Comparison of ENCODE assay signal across 20 cellular contexts in genomic region chr10:132403511-132404168, GRCh38. TPM values are rescaled to one million over a fixed set of nuclear protein-coding genes. Genes with fewer than 3 reads are reported as not detected.
A peak's percentile ranks its signal among the peaks of the same experiment; 100 is the strongest.
DNase-seq lines count a peak whose midpoint lies in the region; ATAC-seq and TF ChIP-seq lines count a peak whose summit lies in the region.
"Had no signal": no experiment of that assay in that cellular context is flagged by ENCODE, and none has a peak within 500 bp of the region (broad histone marks: within the 10 kb centered on the region; RNA-seq: fewer than 3 reads in every experiment).

No MANE protein-coding gene starts in this region.

- DNase-seq in natural killer cell, result no peak
- DNase-seq in natural killer cell treated with Interleukin-12 subunit alpha and Interleukin-12 subunit beta and Interleukin-15 and Interleukin-18, amount 100 ng/mL, for 72 hours (ENCODE audit: low spot score), result no peak
- DNase-seq in glutamatergic neuron, result no peak
- no peak for DNase-seq in anterior cingulate cortex (lab: John Stamatoyannopoulos, UW)
- DNase-seq in NCI-H1105 (lab: John Stamatoyannopoulos, UW), result no peak
- DNase-seq in stimulated activated CD4-positive, alpha-beta T cell treated with anti-CD3 and anti-CD28 coated beads, Interleukin-4, amount 100 ng/mL, for 4 hours, result no peak
- DNase-seq in activated T-cell treated with anti-CD3 and anti-CD28 coated beads, Interleukin-2, amount 50 U/mL, for 24 hours, result no peak
- DNase-seq: activated naive CD4-positive, alpha-beta T cell treated with Interleukin-2 at 50 U/mL for 16 hours; CD4-positive, CD25-positive, alpha-beta regulatory T cell; DMS79 treated with DMSO at 0.1 percent for 48 hours; foreskin fibroblast; MG63; naive B cell; NCI-H187 treated with DMSO at 0.1 percent for 48 hours; NCI-H446; NK-92 treated with Interleukin-12 subunit alpha and Interleukin-12 subunit beta, amount 100 ng/mL, for 24 hours; stimulated activated CD8-positive, alpha-beta memory T cell treated with anti-CD3 and anti-CD28 coated beads, Interleukin-4, amount 100 ng/mL, for 48 hours; testis had no signal

- no peaks in the 10 kb centered on the region for H3K27me3 ChIP-seq in mucosa of stomach (ENCODE audit: control insufficient read depth, insufficient read depth, low read length)
- H3K27me3 ChIP-seq: MG63, testis had no signal

- H3K9ac ChIP-seq in mucosa of stomach (ENCODE audit: low read length), result peak overlapping the region; percentile 22

- no peaks in the 10 kb centered on the region for H3K27me3 Mint-ChIP-seq in natural killer cell (ENCODE audit: low read depth in 2 of 2)
- no peaks in the 10 kb centered on the region for H3K27me3 Mint-ChIP-seq in natural killer cell treated with Interleukin-12 subunit alpha and Interleukin-12 subunit beta and Interleukin-15 and Interleukin-18, amount 100 ng/mL, for 72 hours
- H3K27me3 Mint-ChIP-seq in glutamatergic neuron (ENCODE audit: unreplicated experiment), result peaks cover 2% of the 10 kb centered on the region
- H3K27me3 Mint-ChIP-seq in activated T-cell treated with anti-CD3 and anti-CD28 coated beads, Interleukin-2, amount 50 U/mL, for 24 hours, result no peaks in the 10 kb centered on the region
- H3K27me3 Mint-ChIP-seq: CD4-positive, CD25-positive, alpha-beta regulatory T cell; naive B cell had no signal

- H3K36me3 ChIP-seq in mucosa of stomach (ENCODE audit: control insufficient read depth, insufficient read depth, low read length), result peaks cover 18% of the 10 kb centered on the region

- no peaks in the 10 kb centered on the region for H3K9me3 ChIP-seq in mucosa of stomach (ENCODE audit: control insufficient read depth, low read length)
- H3K9me3 ChIP-seq: MG63, testis had no signal

- no peak overlapping the region for H3K4me3 ChIP-seq in mucosa of stomach (ENCODE audit: low read length)
- H3K4me3 ChIP-seq: MG63, skin epidermis, testis had no signal

- TF ChIP-seq CTCF in natural killer cell (IDR thresholded peaks at IDR 0.05), result no peak
- TF ChIP-seq CTCF in glutamatergic neuron (IDR thresholded peaks at IDR 0.05; ENCODE audit: partially characterized antibody, unreplicated experiment), result no peak

- H3K36me3 Mint-ChIP-seq in natural killer cell, result no peaks in the 10 kb centered on the region
- H3K36me3 Mint-ChIP-seq in natural killer cell treated with Interleukin-12 subunit alpha and Interleukin-12 subunit beta and Interleukin-15 and Interleukin-18, amount 100 ng/mL, for 72 hours, result no peaks in the 10 kb centered on the region
- peaks cover 5% of the 10 kb centered on the region for H3K36me3 Mint-ChIP-seq in glutamatergic neuron (ENCODE audit: unreplicated experiment)
- H3K36me3 Mint-ChIP-seq in activated T-cell treated with anti-CD3 and anti-CD28 coated beads, Interleukin-2, amount 50 U/mL, for 24 hours (ENCODE audit: low read depth), result peaks cover 13% of the 10 kb centered on the region
- H3K36me3 Mint-ChIP-seq: naive B cell had no signal

- ATAC-seq in natural killer cell, result no peak
- no peak for ATAC-seq in natural killer cell treated with Interleukin-12 subunit alpha and Interleukin-12 subunit beta and Interleukin-15 and Interleukin-18, amount 100 ng/mL, for 72 hours

- no peak overlapping the region for H3K27ac Mint-ChIP-seq in natural killer cell
- H3K27ac Mint-ChIP-seq in natural killer cell treated with Interleukin-12 subunit alpha and Interleukin-12 subunit beta and Interleukin-15 and Interleukin-18, amount 100 ng/mL, for 72 hours, result no peak overlapping the region
- peak overlapping the region; percentile 72 for H3K27ac Mint-ChIP-seq in glutamatergic neuron (ENCODE audit: unreplicated experiment)
- H3K27ac Mint-ChIP-seq in activated T-cell treated with anti-CD3 and anti-CD28 coated beads, Interleukin-2, amount 50 U/mL, for 24 hours, result no peak overlapping the region
- H3K27ac Mint-ChIP-seq: CD4-positive, CD25-positive, alpha-beta regulatory T cell had no signal

- intact Hi-C loops in natural killer cell (cut with micrococcal nuclease), result no loop called here

- H3K4me1 ChIP-seq in mucosa of stomach (ENCODE audit: control insufficient read depth, insufficient read depth, low read length), result peaks cover 90% of the 10 kb centered on the region

- H3K4me1 Mint-ChIP-seq in natural killer cell (peaks cover 9 to 38% of the 10 kb centered on the region in 2 donors), glutamatergic neuron (ENCODE audit: low read depth, unreplicated experiment) (peaks cover 15% of the 10 kb centered on the region)
- peaks cover 7 to 18% of the 10 kb centered on the region in 2 donors for H3K4me1 Mint-ChIP-seq in natural killer cell treated with Interleukin-12 subunit alpha and Interleukin-12 subunit beta and Interleukin-15 and Interleukin-18, amount 100 ng/mL, for 72 hours (ENCODE audit: low read depth in 2 of 2)
- peaks cover 16% of the 10 kb centered on the region for H3K4me1 Mint-ChIP-seq in activated T-cell treated with anti-CD3 and anti-CD28 coated beads, Interleukin-2, amount 50 U/mL, for 24 hours (ENCODE audit: low read depth)

- H3K9me3 Mint-ChIP-seq in natural killer cell (no peaks in the 10 kb centered on the region), glutamatergic neuron (ENCODE audit: unreplicated experiment) (peaks cover 5% of the 10 kb centered on the region)
- H3K9me3 Mint-ChIP-seq in natural killer cell treated with Interleukin-12 subunit alpha and Interleukin-12 subunit beta and Interleukin-15 and Interleukin-18, amount 100 ng/mL, for 72 hours, result no peaks in the 10 kb centered on the region
- H3K9me3 Mint-ChIP-seq in activated T-cell treated with anti-CD3 and anti-CD28 coated beads, Interleukin-2, amount 50 U/mL, for 24 hours, result no peaks in the 10 kb centered on the region
- H3K9me3 Mint-ChIP-seq: naive B cell had no signal

- H3K4me3 Mint-ChIP-seq in natural killer cell (peak overlapping the region; percentile 26), glutamatergic neuron (ENCODE audit: unreplicated experiment) (no peak overlapping the region)
- no peak overlapping the region for H3K4me3 Mint-ChIP-seq in natural killer cell treated with Interleukin-12 subunit alpha and Interleukin-12 subunit beta and Interleukin-15 and Interleukin-18, amount 100 ng/mL, for 72 hours
- no peak overlapping the region for H3K4me3 Mint-ChIP-seq in activated T-cell treated with anti-CD3 and anti-CD28 coated beads, Interleukin-2, amount 50 U/mL, for 24 hours
- H3K4me3 Mint-ChIP-seq: CD4-positive, CD25-positive, alpha-beta regulatory T cell had no signal

RNA-seq across cellular contexts. Expression of gene PWWP2B, which starts 6.6 kb away (rescaled TPM):
- 10 to 100 TPM; 23.7 to 29.5 (median 24.4) TPM for total RNA-seq in natural killer cell
- 10 to 100 TPM; 15.2 to 17.9 TPM for total RNA-seq in natural killer cell treated with Interleukin-12 subunit alpha and Interleukin-12 subunit beta and Interleukin-15 and Interleukin-18, amount 100 ng/mL, for 72 hours
- 49.4 TPM for total RNA-seq in glutamatergic neuron (ENCODE audit: unreplicated experiment)
